1 cellular context compared by ENCODE assay signal in the genomic region with DNA sequence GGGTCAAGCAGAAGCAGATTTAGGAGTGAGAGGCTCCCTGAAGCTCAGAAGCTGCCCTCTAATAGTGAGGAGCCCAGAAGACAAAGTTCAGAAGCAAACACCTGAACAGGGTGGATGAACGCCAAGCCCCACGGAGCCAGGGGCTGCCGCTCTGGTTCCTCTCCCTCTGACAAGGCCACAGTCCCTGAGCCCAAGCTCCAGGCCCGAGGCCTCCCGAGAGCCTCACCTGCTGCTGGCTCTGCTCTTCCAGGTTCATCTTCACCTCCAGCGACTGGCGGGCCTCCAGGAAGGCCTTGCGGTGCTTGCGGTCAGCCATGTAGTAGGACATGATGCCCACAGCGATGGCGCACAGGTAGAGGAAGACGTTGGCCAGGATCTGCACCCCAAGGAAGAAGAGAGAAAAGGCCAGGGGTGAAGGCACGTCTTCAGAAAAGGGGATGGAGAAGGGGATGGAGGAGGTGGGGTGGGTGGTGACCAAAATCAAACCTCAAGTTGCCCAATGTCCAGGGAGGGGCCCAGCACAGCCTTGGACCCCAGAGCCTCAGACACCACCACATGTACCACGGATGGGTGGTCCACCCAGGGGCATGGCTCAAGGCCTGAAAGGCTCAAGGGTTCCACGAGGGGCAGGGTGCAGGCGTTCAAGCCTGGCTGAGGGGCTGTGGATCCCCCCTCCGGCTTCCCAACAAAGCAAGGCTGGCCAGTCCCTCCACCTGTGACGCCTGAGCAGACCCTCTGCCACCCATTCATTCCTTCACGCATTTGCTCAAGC.
TF ChIP-seq lines count a peak whose summit lies in the region.

No MANE protein-coding gene starts in this region.

TF ChIP-seq in H1, 55 proteins besides CTCF, POLR2A, EP300 and RAD21:
- no peak for TF ChIP-seq POU5F1 (IDR thresholded peaks at IDR 0.05; ENCODE audit: low read depth, low read length)
- TF ChIP-seq, protein P1, sequence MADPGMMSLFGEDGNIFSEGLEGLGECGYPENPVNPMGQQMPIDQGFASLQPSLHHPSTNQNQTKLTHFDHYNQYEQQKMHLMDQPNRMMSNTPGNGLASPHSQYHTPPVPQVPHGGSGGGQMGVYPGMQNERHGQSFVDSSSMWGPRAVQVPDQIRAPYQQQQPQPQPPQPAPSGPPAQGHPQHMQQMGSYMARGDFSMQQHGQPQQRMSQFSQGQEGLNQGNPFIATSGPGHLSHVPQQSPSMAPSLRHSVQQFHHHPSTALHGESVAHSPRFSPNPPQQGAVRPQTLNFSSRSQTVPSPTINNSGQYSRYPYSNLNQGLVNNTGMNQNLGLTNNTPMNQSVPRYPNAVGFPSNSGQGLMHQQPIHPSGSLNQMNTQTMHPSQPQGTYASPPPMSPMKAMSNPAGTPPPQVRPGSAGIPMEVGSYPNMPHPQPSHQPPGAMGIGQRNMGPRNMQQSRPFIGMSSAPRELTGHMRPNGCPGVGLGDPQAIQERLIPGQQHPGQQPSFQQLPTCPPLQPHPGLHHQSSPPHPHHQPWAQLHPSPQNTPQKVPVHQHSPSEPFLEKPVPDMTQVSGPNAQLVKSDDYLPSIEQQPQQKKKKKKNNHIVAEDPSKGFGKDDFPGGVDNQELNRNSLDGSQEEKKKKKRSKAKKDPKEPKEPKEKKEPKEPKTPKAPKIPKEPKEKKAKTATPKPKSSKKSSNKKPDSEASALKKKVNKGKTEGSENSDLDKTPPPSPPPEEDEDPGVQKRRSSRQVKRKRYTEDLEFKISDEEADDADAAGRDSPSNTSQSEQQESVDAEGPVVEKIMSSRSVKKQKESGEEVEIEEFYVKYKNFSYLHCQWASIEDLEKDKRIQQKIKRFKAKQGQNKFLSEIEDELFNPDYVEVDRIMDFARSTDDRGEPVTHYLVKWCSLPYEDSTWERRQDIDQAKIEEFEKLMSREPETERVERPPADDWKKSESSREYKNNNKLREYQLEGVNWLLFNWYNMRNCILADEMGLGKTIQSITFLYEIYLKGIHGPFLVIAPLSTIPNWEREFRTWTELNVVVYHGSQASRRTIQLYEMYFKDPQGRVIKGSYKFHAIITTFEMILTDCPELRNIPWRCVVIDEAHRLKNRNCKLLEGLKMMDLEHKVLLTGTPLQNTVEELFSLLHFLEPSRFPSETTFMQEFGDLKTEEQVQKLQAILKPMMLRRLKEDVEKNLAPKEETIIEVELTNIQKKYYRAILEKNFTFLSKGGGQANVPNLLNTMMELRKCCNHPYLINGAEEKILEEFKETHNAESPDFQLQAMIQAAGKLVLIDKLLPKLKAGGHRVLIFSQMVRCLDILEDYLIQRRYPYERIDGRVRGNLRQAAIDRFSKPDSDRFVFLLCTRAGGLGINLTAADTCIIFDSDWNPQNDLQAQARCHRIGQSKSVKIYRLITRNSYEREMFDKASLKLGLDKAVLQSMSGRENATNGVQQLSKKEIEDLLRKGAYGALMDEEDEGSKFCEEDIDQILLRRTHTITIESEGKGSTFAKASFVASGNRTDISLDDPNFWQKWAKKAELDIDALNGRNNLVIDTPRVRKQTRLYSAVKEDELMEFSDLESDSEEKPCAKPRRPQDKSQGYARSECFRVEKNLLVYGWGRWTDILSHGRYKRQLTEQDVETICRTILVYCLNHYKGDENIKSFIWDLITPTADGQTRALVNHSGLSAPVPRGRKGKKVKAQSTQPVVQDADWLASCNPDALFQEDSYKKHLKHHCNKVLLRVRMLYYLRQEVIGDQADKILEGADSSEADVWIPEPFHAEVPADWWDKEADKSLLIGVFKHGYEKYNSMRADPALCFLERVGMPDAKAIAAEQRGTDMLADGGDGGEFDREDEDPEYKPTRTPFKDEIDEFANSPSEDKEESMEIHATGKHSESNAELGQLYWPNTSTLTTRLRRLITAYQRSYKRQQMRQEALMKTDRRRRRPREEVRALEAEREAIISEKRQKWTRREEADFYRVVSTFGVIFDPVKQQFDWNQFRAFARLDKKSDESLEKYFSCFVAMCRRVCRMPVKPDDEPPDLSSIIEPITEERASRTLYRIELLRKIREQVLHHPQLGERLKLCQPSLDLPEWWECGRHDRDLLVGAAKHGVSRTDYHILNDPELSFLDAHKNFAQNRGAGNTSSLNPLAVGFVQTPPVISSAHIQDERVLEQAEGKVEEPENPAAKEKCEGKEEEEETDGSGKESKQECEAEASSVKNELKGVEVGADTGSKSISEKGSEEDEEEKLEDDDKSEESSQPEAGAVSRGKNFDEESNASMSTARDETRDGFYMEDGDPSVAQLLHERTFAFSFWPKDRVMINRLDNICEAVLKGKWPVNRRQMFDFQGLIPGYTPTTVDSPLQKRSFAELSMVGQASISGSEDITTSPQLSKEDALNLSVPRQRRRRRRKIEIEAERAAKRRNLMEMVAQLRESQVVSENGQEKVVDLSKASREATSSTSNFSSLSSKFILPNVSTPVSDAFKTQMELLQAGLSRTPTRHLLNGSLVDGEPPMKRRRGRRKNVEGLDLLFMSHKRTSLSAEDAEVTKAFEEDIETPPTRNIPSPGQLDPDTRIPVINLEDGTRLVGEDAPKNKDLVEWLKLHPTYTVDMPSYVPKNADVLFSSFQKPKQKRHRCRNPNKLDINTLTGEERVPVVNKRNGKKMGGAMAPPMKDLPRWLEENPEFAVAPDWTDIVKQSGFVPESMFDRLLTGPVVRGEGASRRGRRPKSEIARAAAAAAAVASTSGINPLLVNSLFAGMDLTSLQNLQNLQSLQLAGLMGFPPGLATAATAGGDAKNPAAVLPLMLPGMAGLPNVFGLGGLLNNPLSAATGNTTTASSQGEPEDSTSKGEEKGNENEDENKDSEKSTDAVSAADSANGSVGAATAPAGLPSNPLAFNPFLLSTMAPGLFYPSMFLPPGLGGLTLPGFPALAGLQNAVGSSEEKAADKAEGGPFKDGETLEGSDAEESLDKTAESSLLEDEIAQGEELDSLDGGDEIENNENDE (IDR thresholded peaks at IDR 0.05; ENCODE audit: insufficient replicate concordance, low read length): no peak
- TF ChIP-seq, protein P2, sequence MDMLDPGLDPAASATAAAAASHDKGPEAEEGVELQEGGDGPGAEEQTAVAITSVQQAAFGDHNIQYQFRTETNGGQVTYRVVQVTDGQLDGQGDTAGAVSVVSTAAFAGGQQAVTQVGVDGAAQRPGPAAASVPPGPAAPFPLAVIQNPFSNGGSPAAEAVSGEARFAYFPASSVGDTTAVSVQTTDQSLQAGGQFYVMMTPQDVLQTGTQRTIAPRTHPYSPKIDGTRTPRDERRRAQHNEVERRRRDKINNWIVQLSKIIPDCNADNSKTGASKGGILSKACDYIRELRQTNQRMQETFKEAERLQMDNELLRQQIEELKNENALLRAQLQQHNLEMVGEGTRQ (IDR thresholded peaks at IDR 0.05; ENCODE audit: low read length): no peak
- TF ChIP-seq GABPA (IDR thresholded peaks at IDR 0.05; ENCODE audit: borderline replicate concordance, insufficient read depth, low read length): no peak
